Comparison of ENCODE assay signal across 1 cellular context in genomic region chr15:66581972-66582537, GRCh38.
TF ChIP-seq lines count a peak whose summit lies in the region.

No MANE protein-coding gene starts in this region.

TF ChIP-seq in K562, 482 proteins besides CTCF, POLR2A, EP300 and RAD21 (continued from another document):
- TF ChIP-seq REST (CRISPR knock-in tag; IDR thresholded peaks at IDR 0.05; ENCODE audit: low read depth) (no peak), ZNF695 (CRISPR knock-in tag; IDR thresholded peaks at IDR 0.05) (no peak), CTBP1 (IDR thresholded peaks at IDR 0.05; ENCODE audit: borderline replicate concordance) (no peak), HBP1 (CRISPR knock-in tag; IDR thresholded peaks at IDR 0.05) (peak; percentile 75; the same call in 1 of the 2 replicates), ZNF282 (CRISPR knock-in tag; IDR thresholded peaks at IDR 0.05) (no peak), FIP1L1 (IDR thresholded peaks at IDR 0.05; ENCODE audit: low read depth, low read length, poor library complexity, severe bottlenecking) (no peak), ETV1 (tag; conservative IDR thresholded peaks at IDR 0.05; ENCODE audit: low read depth) (peak; percentile 80), U2AF2 (optimal IDR thresholded peaks at IDR 0.05; ENCODE audit: low read depth, low read length) (no peak), CAMTA2 (CRISPR knock-in tag; conservative IDR thresholded peaks at IDR 0.05) (no peak), PATZ1 (CRISPR knock-in tag; IDR thresholded peaks at IDR 0.05; ENCODE audit: borderline replicate concordance) (no peak), MTA1 (IDR thresholded peaks at IDR 0.05; ENCODE audit: borderline replicate concordance) (no peak), GABPB2 (CRISPR knock-in tag; conservative IDR thresholded peaks at IDR 0.05) (no peak), POLR2G (IDR thresholded peaks at IDR 0.05; ENCODE audit: low read depth, low read length) (peak; percentile 74), E2F6 (IDR thresholded peaks at IDR 0.05; ENCODE audit: borderline replicate concordance in 1 of 2, extremely low read depth in 1 of 2, insufficient read depth in 1 of 2, insufficient read length in 1 of 2, low read depth in 1 of 2, low read length in 1 of 2, poor library complexity in 1 of 2, severe bottlenecking in 1 of 2) (no peak), MBD2 (IDR thresholded peaks at IDR 0.05; ENCODE audit: borderline replicate concordance, low read depth) (peak; percentile 81), TCFL5 (CRISPR knock-in tag; conservative IDR thresholded peaks at IDR 0.05) (no peak), ZNF583 (CRISPR knock-in tag; IDR thresholded peaks at IDR 0.05) (no peak), HMG20A (CRISPR knock-in tag; conservative IDR thresholded peaks at IDR 0.05) (no peak), PCBP1 (IDR thresholded peaks at IDR 0.05; ENCODE audit: low read depth, low read length, poor library complexity, severe bottlenecking) (no peak), SNAPC5 (CRISPR knock-in tag; IDR thresholded peaks at IDR 0.05) (no peak), NFATC3 (IDR thresholded peaks at IDR 0.05) (0 out of 2 replicates have a peak, but pooled peaks have one; percentile 58), PURB (CRISPR knock-in tag; IDR thresholded peaks at IDR 0.05; ENCODE audit: low read depth) (no peak), PRMT5 (CRISPR knock-in tag; IDR thresholded peaks at IDR 0.05) (no peak), FOXA3 (CRISPR knock-in tag; conservative IDR thresholded peaks at IDR 0.05 in 1 of 2, IDR thresholded peaks at IDR 0.05 in 1 of 2) (peak; percentile 32 to 44; a peak in 1 of 4 replicates), ELF2 (CRISPR knock-in tag; IDR thresholded peaks at IDR 0.05) (peak; percentile 76), ZNF436 (CRISPR knock-in tag; IDR thresholded peaks at IDR 0.05) (no peak), ASH1L (IDR thresholded peaks at IDR 0.05; ENCODE audit: borderline replicate concordance, low read depth, partially characterized antibody) (peak; percentile 71), KLF10 (CRISPR knock-in tag; IDR thresholded peaks at IDR 0.05) (no peak), MCM3 (IDR thresholded peaks at IDR 0.05) (no peak), HSF4 (CRISPR knock-in tag; IDR thresholded peaks at IDR 0.05; ENCODE audit: borderline replicate concordance) (no peak), NELFE (IDR thresholded peaks at IDR 0.05; ENCODE audit: insufficient read depth, insufficient read length) (peak; percentile 37), FUS (optimal IDR thresholded peaks at IDR 0.05; ENCODE audit: low read depth, low read length) (no peak), ZBTB33 (CRISPR knock-in tag; IDR thresholded peaks at IDR 0.05) (no peak), SIN3A (IDR thresholded peaks at IDR 0.05; ENCODE audit: borderline replicate concordance in 2 of 2, control insufficient read depth in 1 of 2, low read depth in 2 of 2, low read length in 2 of 2) (peak; percentile 74 to 76; a peak in 2 of 4 replicates), MCM5 (IDR thresholded peaks at IDR 0.05; ENCODE audit: low read depth) (no peak), ZNF253 (CRISPR knock-in tag; conservative IDR thresholded peaks at IDR 0.05) (no peak), SAFB2 (IDR thresholded peaks at IDR 0.05; ENCODE audit: borderline replicate concordance, low read depth, low read length, severe bottlenecking) (no peak), ATF2 (CRISPR knock-in tag; IDR thresholded peaks at IDR 0.05) (no peak), POLR2H (tag; IDR thresholded peaks at IDR 0.05; ENCODE audit: low read depth) (peak; percentile 98), ZNF589 (CRISPR knock-in tag; IDR thresholded peaks at IDR 0.05; ENCODE audit: low read depth) (no peak; the same call in 1 of the 2 replicates), PML (IDR thresholded peaks at IDR 0.05; ENCODE audit: low read length) (peak; percentile 93), ARID2 (IDR thresholded peaks at IDR 0.05) (no peak), DIDO1 (tag; IDR thresholded peaks at IDR 0.05; ENCODE audit: low read depth) (no peak), ETV6 (IDR thresholded peaks at IDR 0.05; ENCODE audit: borderline replicate concordance in 1 of 2, low read depth in 2 of 2, low read length in 1 of 2) (no peak), ETV6 (CRISPR knock-in tag; IDR thresholded peaks at IDR 0.05; ENCODE audit: borderline replicate concordance) (no peak), FOXK1 (CRISPR knock-in tag; IDR thresholded peaks at IDR 0.05; ENCODE audit: borderline replicate concordance) (no peak), RBM39 (optimal IDR thresholded peaks at IDR 0.05; ENCODE audit: low read depth, low read length) (no peak), FOXP1 (CRISPR knock-in tag; IDR thresholded peaks at IDR 0.05) (no peak)
